27 cellular contexts compared by ENCODE assay signal in genomic region chr3:142916611-142917010, GRCh38. TPM values are rescaled to one million over a fixed set of nuclear protein-coding genes. Genes with fewer than 3 reads are reported as not detected.
A peak's percentile ranks its signal among the peaks of the same experiment; 100 is the strongest.
DNase-seq lines count a peak whose midpoint lies in the region; ATAC-seq and TF ChIP-seq lines count a peak whose summit lies in the region.
"Had no signal": no experiment of that assay in that cellular context is flagged by ENCODE, and none has a peak within 500 bp of the region (broad histone marks: within the 10 kb centered on the region; RNA-seq: fewer than 3 reads in every experiment).

No MANE protein-coding gene starts in this region.

- no peaks in the 10 kb centered on the region for H3K27me3 ChIP-seq in MG63
- no peaks in the 10 kb centered on the region for H3K27me3 ChIP-seq in mesenchymal stem cell (ENCODE audit: control insufficient read depth in 1 of 2, insufficient read depth in 1 of 2, low read length in 2 of 2)

- H3K4me3 Mint-ChIP-seq in activated naive CD4-positive, alpha-beta T cell treated with anti-CD3 and anti-CD28 coated beads for 36 hours = no peak overlapping the region
- no peak overlapping the region for H3K4me3 Mint-ChIP-seq in stimulated activated naive B cell treated with anti-CD40 and anti-IgM and Interleukin-4, amounts not matched to agents 10 μg/mL and 1 μg/mL and 100 μg/mL, for 72 hours
- H3K4me3 Mint-ChIP-seq in activated CD8-positive, alpha-beta memory T cell treated with anti-CD3 and anti-CD28 coated beads, Interleukin-2, amount 10 ng/mL, durations not matched to agents 7 days and 5 days = no peak overlapping the region
- H3K4me3 Mint-ChIP-seq: CD8-positive, alpha-beta memory T cell had no signal

- no peak for TF ChIP-seq CTCF in AG04449 (IDR thresholded peaks at IDR 0.05; ENCODE audit: insufficient read depth, low read length, missing control alignments)

- no peaks in the 10 kb centered on the region for H3K9me3 Mint-ChIP-seq in activated naive CD4-positive, alpha-beta T cell treated with anti-CD3 and anti-CD28 coated beads for 36 hours
- no peaks in the 10 kb centered on the region for H3K9me3 Mint-ChIP-seq in stimulated activated naive B cell treated with anti-CD40 and anti-IgM and Interleukin-4, amounts not matched to agents 10 μg/mL and 1 μg/mL and 100 μg/mL, for 72 hours
- H3K9me3 Mint-ChIP-seq in activated CD8-positive, alpha-beta memory T cell treated with anti-CD3 and anti-CD28 coated beads, Interleukin-2, amount 10 ng/mL, durations not matched to agents 7 days and 5 days (ENCODE audit: low read depth) = no peaks in the 10 kb centered on the region
- H3K9me3 Mint-ChIP-seq: CD8-positive, alpha-beta memory T cell; IgD-negative memory B cell had no signal

- H3K9me3 ChIP-seq in MG63 (no peaks in the 10 kb centered on the region), mesenchymal stem cell (ENCODE audit: control insufficient read depth, low read length) (no peaks in the 10 kb centered on the region)
- H3K9me3 ChIP-seq: SJSA1 had no signal

- H3K36me3 ChIP-seq in MG63 (no peaks in the 10 kb centered on the region), mesenchymal stem cell (ENCODE audit: control insufficient read depth in 1 of 2, insufficient read depth in 2 of 2, low read depth in 1 of 2, low read length in 2 of 2) (no peaks in the 10 kb centered on the region)
- H3K36me3 ChIP-seq: SJSA1 had no signal

- H3K4me1 Mint-ChIP-seq in activated naive CD4-positive, alpha-beta T cell treated with anti-CD3 and anti-CD28 coated beads for 36 hours (ENCODE audit: low read depth) = no peaks in the 10 kb centered on the region
- no peaks in the 10 kb centered on the region for H3K4me1 Mint-ChIP-seq in stimulated activated naive B cell treated with anti-CD40 and anti-IgM and Interleukin-4, amounts not matched to agents 10 μg/mL and 1 μg/mL and 100 μg/mL, for 72 hours
- H3K4me1 Mint-ChIP-seq in activated CD8-positive, alpha-beta memory T cell treated with anti-CD3 and anti-CD28 coated beads, Interleukin-2, amount 10 ng/mL, durations not matched to agents 7 days and 5 days = peaks cover 2% of the 10 kb centered on the region

- H3K9ac ChIP-seq in mesenchymal stem cell (ENCODE audit: low read length) = peak overlapping the region; percentile 11

- H3K27ac ChIP-seq in epithelial cell of prostate (no peak overlapping the region), mesenchymal stem cell (ENCODE audit: low read length, poor library complexity, severe bottlenecking) (no peak overlapping the region)
- H3K27ac ChIP-seq: SJSA1 had no signal

- H3K18ac ChIP-seq in mesenchymal stem cell (ENCODE audit: low read depth in 1 of 2, low read length in 2 of 2) = no peak overlapping the region

- no peaks in the 10 kb centered on the region for H3K79me1 ChIP-seq in mesenchymal stem cell (replicated peaks; ENCODE audit: low read length, poor library complexity, severe bottlenecking)

- no peak overlapping the region for H2BK12ac ChIP-seq in mesenchymal stem cell (ENCODE audit: low read length in 2 of 2)

- DNase-seq in AG04449 (ENCODE audit: low read depth, low spot score) (peak; percentile 3), MG63 (peak; percentile 14), epithelial cell of prostate (ENCODE audit: low read depth, low spot score) (peak; percentile 37), mesenchymal stem cell (no peak), globus pallidus (ENCODE audit: low spot score) (no peak)
- no peak for DNase-seq in activated naive CD4-positive, alpha-beta T cell treated with anti-CD3 and anti-CD28 coated beads for 36 hours
- no peak for DNase-seq in stimulated activated naive B cell treated with anti-CD40 and anti-IgM and Interleukin-4, amounts not matched to agents 10 μg/mL and 1 μg/mL and 100 μg/mL, for 72 hours
- no peak for DNase-seq in activated CD8-positive, alpha-beta memory T cell treated with anti-CD3 and anti-CD28 coated beads, Interleukin-2, amount 10 ng/mL, durations not matched to agents 7 days and 5 days
- DNase-seq: 8988T; AML-193; C1 segment of cervical spinal cord; Calu3; CD8-positive, alpha-beta memory T cell; DMS153; GF-D8; H7; Karpas-422; NCI-H1417; NCI-H1694 treated with DMSO at 0.1 percent for 48 hours; NCI-H2081 treated with DMSO at 0.1 percent for 48 hours; NCI-H2171 treated with DMSO at 0.1 percent for 48 hours; NCI-H524 treated with DMSO at 0.1 percent for 48 hours; NCI-H82 had no signal

- H3K27ac Mint-ChIP-seq in activated naive CD4-positive, alpha-beta T cell treated with anti-CD3 and anti-CD28 coated beads for 36 hours = no peak overlapping the region
- H3K27ac Mint-ChIP-seq in stimulated activated naive B cell treated with anti-CD40 and anti-IgM and Interleukin-4, amounts not matched to agents 10 μg/mL and 1 μg/mL and 100 μg/mL, for 72 hours = no peak overlapping the region
- no peak overlapping the region for H3K27ac Mint-ChIP-seq in activated CD8-positive, alpha-beta memory T cell treated with anti-CD3 and anti-CD28 coated beads, Interleukin-2, amount 10 ng/mL, durations not matched to agents 7 days and 5 days
- H3K27ac Mint-ChIP-seq: CD8-positive, alpha-beta memory T cell; IgD-negative memory B cell had no signal

- no peak overlapping the region for H3K4me3 ChIP-seq in AG04449 (ENCODE audit: low read depth, low read length)
- no peak overlapping the region for H3K4me3 ChIP-seq in MG63
- no peak overlapping the region for H3K4me3 ChIP-seq in mesenchymal stem cell (ENCODE audit: insufficient read depth in 1 of 2, low read depth in 1 of 2, low read length in 2 of 2)
- H3K4me3 ChIP-seq: SJSA1 had no signal

- no peak overlapping the region for H3K14ac ChIP-seq in mesenchymal stem cell (ENCODE audit: low read length in 2 of 2)

- no peak overlapping the region for H4K8ac ChIP-seq in mesenchymal stem cell (ENCODE audit: low read length)

- ATAC-seq in stimulated activated naive B cell treated with anti-CD40 and anti-IgM and Interleukin-4, amounts not matched to agents 10 μg/mL and 1 μg/mL and 100 μg/mL, for 72 hours (replicated peaks) = no peak
- no peak for ATAC-seq in activated CD8-positive, alpha-beta memory T cell treated with anti-CD3 and anti-CD28 coated beads, Interleukin-2, amount 10 ng/mL, durations not matched to agents 7 days and 5 days
- ATAC-seq: Right ventricle myocardium inferior had no signal

- H2AK5ac ChIP-seq in mesenchymal stem cell (ENCODE audit: low read length, severe bottlenecking) = no peak overlapping the region

- H3K27me3 Mint-ChIP-seq in activated naive CD4-positive, alpha-beta T cell treated with anti-CD3 and anti-CD28 coated beads for 36 hours (ENCODE audit: low read depth) = no peaks in the 10 kb centered on the region
- H3K27me3 Mint-ChIP-seq in stimulated activated naive B cell treated with anti-CD40 and anti-IgM and Interleukin-4, amounts not matched to agents 10 μg/mL and 1 μg/mL and 100 μg/mL, for 72 hours = peaks cover 0 to 9% of the 10 kb centered on the region in 2 donors
- peaks cover 51% of the 10 kb centered on the region for H3K27me3 Mint-ChIP-seq in activated CD8-positive, alpha-beta memory T cell treated with anti-CD3 and anti-CD28 coated beads, Interleukin-2, amount 10 ng/mL, durations not matched to agents 7 days and 5 days

- 70% methylated on average over 2 of the region's 2 CpGs for WGBS in mesenchymal stem cell

- H3K23ac ChIP-seq in mesenchymal stem cell (ENCODE audit: low read length in 2 of 2) = no peak overlapping the region

- no peak overlapping the region for H2BK120ac ChIP-seq in mesenchymal stem cell (ENCODE audit: low read depth, low read length)

- no peak overlapping the region for H2BK5ac ChIP-seq in mesenchymal stem cell (ENCODE audit: low read depth, low read length, poor library complexity, severe bottlenecking)

- H2AFZ ChIP-seq in mesenchymal stem cell (ENCODE audit: low read depth, low read length) = no peak overlapping the region

- intact Hi-C loops in activated naive CD4-positive, alpha-beta T cell treated with anti-CD3 and anti-CD28 coated beads for 36 hours (cut with micrococcal nuclease) = no loop called here

- H3K4me2 ChIP-seq in mesenchymal stem cell (ENCODE audit: low read length, poor library complexity, severe bottlenecking) = no peak overlapping the region

- H3K4me1 ChIP-seq in mesenchymal stem cell (ENCODE audit: control insufficient read depth, insufficient read depth, low read depth, low read length) = no peaks in the 10 kb centered on the region
- H3K4me1 ChIP-seq: SJSA1 had no signal

- CTCF ChIA-PET in AG04449 (lab: Yijun Ruan, JAX) = no interaction called here
- CTCF ChIA-PET in activated naive CD4-positive, alpha-beta T cell treated with anti-CD3 and anti-CD28 coated beads for 36 hours (lab: Charles Lee) = interaction anchor here (1.7 kb wide), 1 partner anchor 14 kb away, joined by 3 read pairs; no protein-coding TSS in a partner anchor
- CTCF ChIA-PET in activated CD8-positive, alpha-beta memory T cell treated with anti-CD3 and anti-CD28 coated beads, Interleukin-2, amount 10 ng/mL, durations not matched to agents 7 days and 5 days (lab: Charles Lee) = no interaction called here

- H2BK15ac ChIP-seq in mesenchymal stem cell (ENCODE audit: low read depth, poor library complexity, severe bottlenecking) = no peak overlapping the region

- POLR2A ChIA-PET in AG04449 (lab: Yijun Ruan, JAX) = no interaction called here

- no peak overlapping the region for H3K4ac ChIP-seq in mesenchymal stem cell (ENCODE audit: low read depth in 1 of 2, low read length in 2 of 2)

- H4K91ac ChIP-seq in mesenchymal stem cell (ENCODE audit: low read length) = no peak overlapping the region

- no peaks in the 10 kb centered on the region for H3K36me3 Mint-ChIP-seq in activated naive CD4-positive, alpha-beta T cell treated with anti-CD3 and anti-CD28 coated beads for 36 hours (ENCODE audit: low read depth)
- no peaks in the 10 kb centered on the region for H3K36me3 Mint-ChIP-seq in stimulated activated naive B cell treated with anti-CD40 and anti-IgM and Interleukin-4, amounts not matched to agents 10 μg/mL and 1 μg/mL and 100 μg/mL, for 72 hours
- H3K36me3 Mint-ChIP-seq in activated CD8-positive, alpha-beta memory T cell treated with anti-CD3 and anti-CD28 coated beads, Interleukin-2, amount 10 ng/mL, durations not matched to agents 7 days and 5 days = no peaks in the 10 kb centered on the region
- H3K36me3 Mint-ChIP-seq: IgD-negative memory B cell had no signal

RNA-seq across cellular contexts. Expression of gene PCOLCE2, which starts 27.7 kb away (rescaled TPM):
- total RNA-seq in MG63 (2014; rRNA removed; shearing (Covaris generic); ENCODE audit: low replicate concordance) = 150 and 205 TPM in 2 replicates
- polyA plus RNA-seq in mesenchymal stem cell (2013, experiment 1 of 2) = 0.04 TPM
- polyA plus RNA-seq in mesenchymal stem cell (2013, experiment 2 of 2) = 0.07 TPM
- total RNA-seq in activated naive CD4-positive, alpha-beta T cell treated with anti-CD3 and anti-CD28 coated beads for 36 hours = under 1 TPM; 0.38 to 0.64 TPM
- total RNA-seq in activated CD8-positive, alpha-beta memory T cell treated with anti-CD3 and anti-CD28 coated beads, Interleukin-2, amount 10 ng/mL, durations not matched to agents 7 days and 5 days = not detected
- total RNA-seq: CD8-positive, alpha-beta memory T cell had no signal
- polyA plus RNA-seq: CD8-positive, alpha-beta memory T cell; IgD-negative memory B cell had no signal

RNA-seq across cellular contexts. Expression of gene PAQR9, which starts 46.9 kb away (rescaled TPM):
- 0.66 and 2.5 TPM in 2 replicates for total RNA-seq in MG63 (2014; rRNA removed; shearing (Covaris generic); ENCODE audit: low replicate concordance)
- polyA plus RNA-seq in mesenchymal stem cell (2013, experiment 1 of 2) = not detected
- polyA plus RNA-seq in mesenchymal stem cell (2013, experiment 2 of 2) = not detected
- total RNA-seq in activated naive CD4-positive, alpha-beta T cell treated with anti-CD3 and anti-CD28 coated beads for 36 hours = not detected
- not detected for total RNA-seq in activated CD8-positive, alpha-beta memory T cell treated with anti-CD3 and anti-CD28 coated beads, Interleukin-2, amount 10 ng/mL, durations not matched to agents 7 days and 5 days
- total RNA-seq: CD8-positive, alpha-beta memory T cell; SJSA1 had no signal
- polyA plus RNA-seq: AG04450; CD8-positive, alpha-beta memory T cell; IgD-negative memory B cell had no signal

Comparison
In these comparisons a context has a peak if more than half of its experiments do, and no peak if none do; other contexts are left out.
1. DNase-seq: peak in AG04449 (single experiment), MG63 (single experiment) and epithelial cell of prostate (single experiment); none in mesenchymal stem cell (single experiment), activated naive CD4-positive, alpha-beta T cell treated with anti-CD3 and anti-CD28 coated beads for 36 hours (single experiment), stimulated activated naive B cell treated with anti-CD40 and anti-IgM and Interleukin-4, amounts not matched to agents 10 μg/mL and 1 μg/mL and 100 μg/mL, for 72 hours (single experiment), globus pallidus (single experiment) and activated CD8-positive, alpha-beta memory T cell treated with anti-CD3 and anti-CD28 coated beads, Interleukin-2, amount 10 ng/mL, durations not matched to agents 7 days and 5 days (single experiment).
2. RNA of gene PCOLCE2, which starts 27.7 kb away (total RNA-seq): 150 to 205 TPM in MG63; 0.38 to 0.64 TPM in activated naive CD4-positive, alpha-beta T cell treated with anti-CD3 and anti-CD28 coated beads for 36 hours and not detected in activated CD8-positive, alpha-beta memory T cell treated with anti-CD3 and anti-CD28 coated beads, Interleukin-2, amount 10 ng/mL, durations not matched to agents 7 days and 5 days; every median in the first group is over 10 times any median in the second.